8 cellular contexts compared by ENCODE assay signal in the genomic region with DNA sequence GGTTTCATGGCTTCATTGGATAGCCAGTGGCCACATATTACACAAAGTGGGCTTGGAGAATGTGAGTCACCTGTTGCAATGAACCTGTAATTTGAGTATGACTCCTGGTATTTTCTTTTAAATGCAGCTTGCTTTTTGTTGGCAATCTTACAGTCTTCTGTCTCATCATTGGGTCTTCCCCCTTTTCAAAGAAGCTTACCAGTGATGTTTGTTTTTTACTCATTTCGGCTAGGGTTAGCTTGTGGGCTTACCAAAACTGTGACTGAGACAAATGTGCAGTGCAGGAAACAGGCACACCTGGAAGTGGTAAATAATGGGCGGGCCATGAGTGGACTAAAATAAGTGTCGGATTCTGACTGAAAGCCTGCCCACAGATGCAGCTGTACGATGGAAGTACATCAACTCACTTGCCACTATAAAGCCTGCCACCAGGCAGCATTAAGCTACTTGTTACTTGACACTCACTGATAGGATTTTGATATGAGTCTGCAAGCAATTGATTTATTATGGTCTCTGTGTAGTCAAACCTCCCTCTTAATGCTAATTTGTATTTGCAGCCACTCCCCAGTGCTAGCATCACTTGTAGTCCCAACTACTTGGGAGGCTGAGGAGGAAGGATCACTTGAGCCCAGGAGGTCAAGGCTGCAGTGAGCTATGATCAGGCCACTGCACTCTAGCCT. TPM values are rescaled to one million over a fixed set of nuclear protein-coding genes. Genes with fewer than 3 reads are reported as not detected.
A peak's percentile ranks its signal among the peaks of the same experiment; 100 is the strongest.
DNase-seq lines count a peak whose midpoint lies in the region; ATAC-seq, FAIRE-seq and TF ChIP-seq lines count a peak whose summit lies in the region.

No MANE protein-coding gene starts in this region.

- POLR2A ChIA-PET in HCT116 (lab: Charles Lee): interaction anchor here (1.2 kb wide), 1 partner anchor 41 kb away, joined by 4 read pairs; no protein-coding TSS in a partner anchor

- no peak for ATAC-seq in HCT116

- no peak for TF ChIP-seq POLR2A in HCT116 (IDR thresholded peaks at IDR 0.05; ENCODE audit: borderline replicate concordance, extremely low read depth, insufficient read depth, insufficient read length)

- H3K27ac ChIP-seq in HCT116 (ENCODE audit: low read depth, low read length) (no peak overlapping the region), tibial artery (no peak overlapping the region)

- H3K9ac ChIP-seq in HCT116 (ENCODE audit: low read length): no peak overlapping the region

- TF ChIP-seq CTCF in HCT116 (IDR thresholded peaks at IDR 0.05 in 2 of 3, conservative IDR thresholded peaks at IDR 0.05 in 1 of 3; ENCODE audit: borderline replicate concordance in 1 of 3, insufficient read depth in 1 of 3, low read depth in 2 of 3, low read length in 2 of 3) (no peak), tibial artery (IDR thresholded peaks at IDR 0.05) (no peak)

- no TSS peak for BruUV-seq in HCT116 (replicated peaks; lab: Mats Ljungman, UMichigan)

- no peaks in the 10 kb centered on the region for H3K36me3 ChIP-seq in HCT116 (ENCODE audit: control insufficient read depth in 1 of 2, insufficient read depth in 2 of 2, low read length in 2 of 2)
- no peaks in the 10 kb centered on the region for H3K36me3 ChIP-seq in tibial artery

- H2AFZ ChIP-seq in HCT116 (ENCODE audit: low read depth, low read length, poor library complexity, severe bottlenecking): no peak overlapping the region

- FAIRE-seq in GM18507 (lab: Jason Lieb, UNC): peak; percentile 80

- H3K4me1 ChIP-seq in HCT116 (ENCODE audit: control insufficient read depth in 1 of 2, insufficient read depth in 2 of 2, low read length in 2 of 2): peaks cover 8 to 26% of the 10 kb centered on the region in 2 experiments; a peak in 3 of 4 replicates
- H3K4me1 ChIP-seq in tibial artery: peaks cover 0 to 11% (median 5%) of the 10 kb centered on the region in 4 donors

- H3K4me3 ChIP-seq in HCT116 (replicated peaks in 1 of 2; ENCODE audit: low read depth in 1 of 2, low read length in 2 of 2) (no peak overlapping the region), tibial artery (no peak overlapping the region)

- CTCF ChIA-PET in HCT116 (lab: Charles Lee): interaction anchor here (1.1 to 1.3 kb wide), 2 partner anchors 16 to 22 kb away, joined by 3 read pairs; no protein-coding TSS in a partner anchor

- H3K27me3 ChIP-seq in HCT116 (ENCODE audit: insufficient read depth, low read length) (no peaks in the 10 kb centered on the region), tibial artery (no peaks in the 10 kb centered on the region)

- no peak overlapping the region for H3K4me2 ChIP-seq in HCT116 (ENCODE audit: low read length)

- no peaks in the 10 kb centered on the region for H3K9me2 ChIP-seq in HCT116 (ENCODE audit: insufficient read depth)

- DNase-seq in GM18507 (ENCODE audit: extremely low spot score, insufficient read length, low read depth) (no peak), HCT116 (ENCODE audit: low read depth, low spot score) (no peak), NCI-H2196 (lab: John Stamatoyannopoulos, UW; ENCODE audit: unreplicated experiment) (peak; percentile 66), astrocyte of the hippocampus (ENCODE audit: low read depth, low spot score) (peak; percentile 27), tibial artery (no peak), GM03348 (ENCODE audit: low spot score) (no peak), NCI-H526 treated with DMSO at 0.1 percent for 48 hours (lab: John Stamatoyannopoulos, UW) (no peak), dedifferentiated amniotic fluid mesenchymal stem cell (ENCODE audit: extremely low spot score) (no peak)

- RAD21 ChIA-PET in HCT116 (lab: Charles Lee; ENCODE audit: low non-redundant PET in 1 of 2, low total read pairs in 2 of 2, uncharacterized antibody in 2 of 2, unreplicated experiment in 2 of 2): no interaction called here

- TF ChIP-seq RAD21 in HCT116 (IDR thresholded peaks at IDR 0.05; ENCODE audit: low read depth): no peak

- no peaks in the 10 kb centered on the region for H3K9me3 ChIP-seq in HCT116 (ENCODE audit: control insufficient read depth in 1 of 2, insufficient read depth in 1 of 2, low read depth in 1 of 2, low read length in 2 of 2)
- H3K9me3 ChIP-seq in tibial artery: no peaks in the 10 kb centered on the region

- H3K79me2 ChIP-seq in HCT116 (ENCODE audit: insufficient read depth, low read length): no peaks in the 10 kb centered on the region

- H4K20me1 ChIP-seq in HCT116 (ENCODE audit: insufficient read depth): no peaks in the 10 kb centered on the region

- intact Hi-C loops in HCT116 (cut with micrococcal nuclease) (no loop called here), tibial artery (cut with DNase I; ENCODE audit: low total_unique reads) (no loop called here)

TF ChIP-seq in HCT116, 20 proteins besides CTCF, POLR2A, EP300 and RAD21:
- TF ChIP-seq, protein P1, sequence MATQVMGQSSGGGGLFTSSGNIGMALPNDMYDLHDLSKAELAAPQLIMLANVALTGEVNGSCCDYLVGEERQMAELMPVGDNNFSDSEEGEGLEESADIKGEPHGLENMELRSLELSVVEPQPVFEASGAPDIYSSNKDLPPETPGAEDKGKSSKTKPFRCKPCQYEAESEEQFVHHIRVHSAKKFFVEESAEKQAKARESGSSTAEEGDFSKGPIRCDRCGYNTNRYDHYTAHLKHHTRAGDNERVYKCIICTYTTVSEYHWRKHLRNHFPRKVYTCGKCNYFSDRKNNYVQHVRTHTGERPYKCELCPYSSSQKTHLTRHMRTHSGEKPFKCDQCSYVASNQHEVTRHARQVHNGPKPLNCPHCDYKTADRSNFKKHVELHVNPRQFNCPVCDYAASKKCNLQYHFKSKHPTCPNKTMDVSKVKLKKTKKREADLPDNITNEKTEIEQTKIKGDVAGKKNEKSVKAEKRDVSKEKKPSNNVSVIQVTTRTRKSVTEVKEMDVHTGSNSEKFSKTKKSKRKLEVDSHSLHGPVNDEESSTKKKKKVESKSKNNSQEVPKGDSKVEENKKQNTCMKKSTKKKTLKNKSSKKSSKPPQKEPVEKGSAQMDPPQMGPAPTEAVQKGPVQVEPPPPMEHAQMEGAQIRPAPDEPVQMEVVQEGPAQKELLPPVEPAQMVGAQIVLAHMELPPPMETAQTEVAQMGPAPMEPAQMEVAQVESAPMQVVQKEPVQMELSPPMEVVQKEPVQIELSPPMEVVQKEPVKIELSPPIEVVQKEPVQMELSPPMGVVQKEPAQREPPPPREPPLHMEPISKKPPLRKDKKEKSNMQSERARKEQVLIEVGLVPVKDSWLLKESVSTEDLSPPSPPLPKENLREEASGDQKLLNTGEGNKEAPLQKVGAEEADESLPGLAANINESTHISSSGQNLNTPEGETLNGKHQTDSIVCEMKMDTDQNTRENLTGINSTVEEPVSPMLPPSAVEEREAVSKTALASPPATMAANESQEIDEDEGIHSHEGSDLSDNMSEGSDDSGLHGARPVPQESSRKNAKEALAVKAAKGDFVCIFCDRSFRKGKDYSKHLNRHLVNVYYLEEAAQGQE (IDR thresholded peaks at IDR 0.05; ENCODE audit: low read depth): no peak
- TF ChIP-seq POLR2AphosphoS5 (IDR thresholded peaks at IDR 0.05; ENCODE audit: low read depth, low read length): no peak
- TF ChIP-seq, protein P2, sequence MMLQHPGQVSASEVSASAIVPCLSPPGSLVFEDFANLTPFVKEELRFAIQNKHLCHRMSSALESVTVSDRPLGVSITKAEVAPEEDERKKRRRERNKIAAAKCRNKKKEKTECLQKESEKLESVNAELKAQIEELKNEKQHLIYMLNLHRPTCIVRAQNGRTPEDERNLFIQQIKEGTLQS (IDR thresholded peaks at IDR 0.05): no peak
- no peak for TF ChIP-seq EZH2phosphoT487 (IDR thresholded peaks at IDR 0.05; ENCODE audit: borderline replicate concordance)
- no peak for TF ChIP-seq ZNF274 (IDR thresholded peaks at IDR 0.05; ENCODE audit: low read depth, low read length)
- no peak for TF ChIP-seq SRF (IDR thresholded peaks at IDR 0.05; ENCODE audit: low read depth)
- no peak for TF ChIP-seq TCF7L2 (IDR thresholded peaks at IDR 0.05; ENCODE audit: borderline replicate concordance, extremely low read depth, insufficient read depth, insufficient read length)
- TF ChIP-seq FOSL1 (IDR thresholded peaks at IDR 0.05; ENCODE audit: low read depth): peak; percentile 32; the same call in 1 of the 2 replicates
- TF ChIP-seq JUND (IDR thresholded peaks at IDR 0.05): 0 out of 2 replicates have a peak, but pooled peaks have one; percentile 12

RNA-seq across cellular contexts. Expression of a gene that starts 4.2 kb away (rescaled TPM):
- total RNA-seq in HCT116 (2021; ENCODE audit: unreplicated experiment): 2.7 TPM
- polyA plus RNA-seq in HCT116 (2012): 1.8 and 2.4 TPM in 2 replicates

Comparison
In these comparisons a context has a peak if more than half of its experiments do, and no peak if none do; other contexts are left out.
1. DNase-seq: peak in NCI-H2196 (single experiment) and astrocyte of the hippocampus (single experiment); none in GM18507 (single experiment), HCT116 (single experiment), tibial artery (0 of 2), GM03348 (single experiment), NCI-H526 treated with DMSO at 0.1 percent for 48 hours (single experiment) and dedifferentiated amniotic fluid mesenchymal stem cell (single experiment).